1 cellular context compared by ENCODE assay signal in the genomic region with DNA sequence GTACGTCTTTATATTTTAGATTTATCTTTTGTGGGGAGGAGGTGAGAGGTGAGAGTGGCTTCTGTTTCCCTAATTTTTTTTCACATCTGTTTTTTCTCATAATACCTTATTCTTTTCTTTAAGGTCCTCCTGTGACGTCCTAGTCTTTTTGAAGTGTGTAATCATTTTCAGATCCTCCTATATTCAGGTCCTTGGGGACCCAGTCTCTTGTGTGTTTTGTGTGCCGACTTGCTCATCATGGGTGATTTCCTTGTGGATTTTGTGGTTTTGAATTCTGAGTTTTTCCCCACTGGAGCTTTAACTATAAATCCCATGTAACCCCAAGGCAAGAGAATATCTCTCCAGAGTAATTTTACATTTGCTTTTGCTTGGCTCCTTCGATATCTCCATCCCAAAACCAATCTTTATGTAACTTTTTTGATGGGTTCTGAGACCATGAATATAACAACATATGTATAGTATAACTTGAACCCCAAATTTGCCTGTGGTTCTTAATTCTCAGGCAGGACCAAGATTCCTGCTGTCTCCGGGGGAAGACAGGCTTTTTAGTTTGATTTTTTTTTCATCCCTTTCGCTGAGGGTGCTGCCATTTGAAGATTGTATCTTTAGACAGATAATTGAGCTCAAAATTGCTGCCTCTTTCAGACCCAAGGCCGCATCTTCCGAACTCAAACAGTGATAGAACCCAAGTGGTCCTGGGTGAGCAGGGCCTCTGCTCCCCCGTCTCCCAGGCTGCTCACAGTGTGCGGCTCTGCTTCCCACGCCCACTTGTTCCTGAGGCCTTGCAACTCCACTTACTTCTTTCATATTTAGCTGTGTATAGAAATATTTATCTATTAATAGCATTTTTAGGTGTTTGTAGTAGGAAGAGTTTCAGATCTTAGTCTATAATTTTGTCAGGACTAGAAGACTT.
TF ChIP-seq lines count a peak whose summit lies in the region.

No MANE protein-coding gene starts in this region.

TF ChIP-seq in GM23338, 12 proteins besides CTCF, POLR2A, EP300 and RAD21 (continued from another document):
- TF ChIP-seq REST (IDR thresholded peaks at IDR 0.05; ENCODE audit: unreplicated experiment) (no peak), POLR2AphosphoS5 (IDR thresholded peaks at IDR 0.05; ENCODE audit: low read depth) (no peak), STAT1 (IDR thresholded peaks at IDR 0.05; ENCODE audit: unreplicated experiment) (no peak), EZH2 (IDR thresholded peaks at IDR 0.05; ENCODE audit: low read depth, unreplicated experiment) (no peak), NANOG (IDR thresholded peaks at IDR 0.05; ENCODE audit: borderline replicate concordance) (no peak), ZNF114 (CRISPR knock-in tag; IDR thresholded peaks at IDR 0.05) (no peak), ETS1 (IDR thresholded peaks at IDR 0.05) (no peak), JUNB (IDR thresholded peaks at IDR 0.05; ENCODE audit: unreplicated experiment) (no peak), EZH2phosphoT487 (IDR thresholded peaks at IDR 0.05; ENCODE audit: unreplicated experiment) (no peak)
